10 cellular contexts compared by ENCODE assay signal in the genomic region with DNA sequence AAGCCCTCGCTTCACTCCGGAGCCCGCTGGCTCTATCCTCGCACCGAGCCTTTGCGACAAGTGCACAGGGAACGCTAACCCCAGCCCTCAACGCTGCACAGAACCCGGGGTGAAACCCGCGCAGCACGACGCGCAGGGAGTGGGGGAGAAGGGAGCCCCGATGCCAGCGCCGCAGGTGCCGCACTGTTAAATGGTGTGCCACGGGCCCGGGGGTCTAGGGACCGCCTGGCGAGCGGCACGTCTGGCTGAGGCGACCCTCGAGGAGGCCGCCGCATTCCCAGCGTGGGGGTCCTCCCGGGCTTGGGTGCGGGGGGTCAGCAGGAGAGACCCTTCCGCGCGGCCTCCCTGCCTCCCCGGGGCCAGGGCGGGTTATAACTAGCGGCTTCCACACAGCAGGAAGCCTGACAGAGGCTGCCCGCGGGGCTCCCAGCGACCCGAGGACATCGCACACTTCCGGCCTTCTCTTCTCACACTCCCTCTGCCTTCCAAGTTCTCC. TPM values are rescaled to one million over a fixed set of nuclear protein-coding genes. Genes with fewer than 3 reads are reported as not detected.
DNase-seq lines count a peak whose midpoint lies in the region; ATAC-seq and TF ChIP-seq lines count a peak whose summit lies in the region.
"Had no signal": no experiment of that assay in that cellular context is flagged by ENCODE, and none has a peak within 500 bp of the region (broad histone marks: within the 10 kb centered on the region; RNA-seq: fewer than 3 reads in every experiment).

No MANE protein-coding gene starts in this region.

- 0 out of 2 replicates have a peak overlapping the region, but pooled peaks have one; percentile 23 for H3K27ac ChIP-seq in WERI-Rb-1
- H3K27ac ChIP-seq in aorta (ENCODE audit: low read depth in 1 of 2, low read length in 2 of 2) = no peak overlapping the region

- peak overlapping the region; percentile 83 to 95 (median 92) for H3K4me3 Mint-ChIP-seq in naive thymus-derived CD8-positive, alpha-beta T cell

- H3K36me3 Mint-ChIP-seq in naive thymus-derived CD8-positive, alpha-beta T cell = no peaks in the 10 kb centered on the region

- H3K27ac Mint-ChIP-seq in naive thymus-derived CD8-positive, alpha-beta T cell = peak overlapping the region; percentile 61 to 96 (median 94)

- H3K9me3 ChIP-seq in WERI-Rb-1 (ENCODE audit: severe bottlenecking) (no peaks in the 10 kb centered on the region), aorta (ENCODE audit: control insufficient read depth, low read length) (no peaks in the 10 kb centered on the region)

- DNase-seq in SKM-1 treated with dmso at 0.1 percent for 144 hours (lab: John Stamatoyannopoulos, UW; ENCODE audit: unreplicated experiment) (peak; percentile 19), SKM-1 (lab: John Stamatoyannopoulos, UW; ENCODE audit: unreplicated experiment) (no peak), WERI-Rb-1 (no peak), aorta (peak in 1 of 2 donors; percentile 82), NCI-H82 (lab: John Stamatoyannopoulos, UW) (no peak)
- peak; percentile 31 for DNase-seq in effector CD8-positive, alpha-beta T cell (lab: John Stamatoyannopoulos, UW)
- peak in 8 of 10 donors; percentile 29 to 70 (median 48) for DNase-seq in naive thymus-derived CD8-positive, alpha-beta T cell

- no peaks in the 10 kb centered on the region for H3K27me3 Mint-ChIP-seq in naive thymus-derived CD8-positive, alpha-beta T cell

- no peak overlapping the region for H3K4me3 ChIP-seq in WERI-Rb-1 (ENCODE audit: low read depth, low read length)
- H3K4me3 ChIP-seq in aorta (ENCODE audit: low read length in 2 of 2) = peak overlapping the region; percentile 29

- ATAC-seq in HG03064 (IDR thresholded peaks at IDR 0.05; ENCODE audit: low read depth, unreplicated experiment) (peak; percentile 12), aorta (ENCODE audit: low FRiP score) (peak; percentile 47)
- peak; percentile 42 to 53 for ATAC-seq in naive thymus-derived CD8-positive, alpha-beta T cell

- no peaks in the 10 kb centered on the region for H3K9me3 Mint-ChIP-seq in naive thymus-derived CD8-positive, alpha-beta T cell

- H3K4me1 Mint-ChIP-seq in naive thymus-derived CD8-positive, alpha-beta T cell = peaks cover 11 to 20% (median 14%) of the 10 kb centered on the region in 4 donors

- H3K36me3 ChIP-seq in WERI-Rb-1 (no peaks in the 10 kb centered on the region), aorta (ENCODE audit: control insufficient read depth in 1 of 2, insufficient read depth in 2 of 2, low read length in 1 of 2) (no peaks in the 10 kb centered on the region)

- WGBS in aorta, 2 donors = 3% methylated on average over 38 to 43 of the region's 43 CpGs

- POLR2A ChIA-PET in naive thymus-derived CD8-positive, alpha-beta T cell (lab: Charles Lee) = interaction anchor here (1.0 to 4.5 kb wide), 9 partner anchors 11 to 162 kb away, joined by 3 to 57 read pairs (median 5); no protein-coding TSS in a partner anchor

- H3K27me3 ChIP-seq in WERI-Rb-1 (ENCODE audit: insufficient read depth, low read depth, severe bottlenecking) (no peaks in the 10 kb centered on the region), aorta (ENCODE audit: control insufficient read depth in 1 of 2, insufficient read depth in 2 of 2, low read length in 1 of 2) (no peaks in the 10 kb centered on the region)

- intact Hi-C loops in aorta (cut with DNase I) = loop anchor here (1.0 to 10.0 kb wide), 5 partner anchors 144 to 788 kb away; no protein-coding TSS in a partner anchor

- TF ChIP-seq CTCF in WERI-Rb-1 (IDR thresholded peaks at IDR 0.05; ENCODE audit: low read depth, low read length) = no peak

- H3K4me1 ChIP-seq in aorta (ENCODE audit: control insufficient read depth in 1 of 2, insufficient read depth in 2 of 2, low read length in 2 of 2) = no peaks in the 10 kb centered on the region

RNA-seq across cellular contexts. Expression of a gene that starts 23.8 kb away (rescaled TPM):
- under 1 TPM in 1 of 2 experiments, not detected in 1; 0.13 TPM for total RNA-seq in naive thymus-derived CD8-positive, alpha-beta T cell
- not detected for polyA plus RNA-seq in naive thymus-derived CD8-positive, alpha-beta T cell
- not detected for total RNA-seq in aorta
- polyA plus RNA-seq in aorta = not detected
- total RNA-seq: Daoy, glomerular endothelial cell had no signal

Comparison
In these comparisons a context has a peak if more than half of its experiments do, and no peak if none do; other contexts are left out.
1. DNase-seq: peak in SKM-1 treated with dmso at 0.1 percent for 144 hours (single experiment), effector CD8-positive, alpha-beta T cell (single experiment) and naive thymus-derived CD8-positive, alpha-beta T cell (8 of 10); none in SKM-1 (single experiment), WERI-Rb-1 (single experiment) and NCI-H82 (single experiment).
2. Peak in every context shown above with its lines, with median percentiles within 50 percentile points of each other: ATAC-seq.